Comparison of ENCODE assay signal across 24 cellular contexts in the genomic region with DNA sequence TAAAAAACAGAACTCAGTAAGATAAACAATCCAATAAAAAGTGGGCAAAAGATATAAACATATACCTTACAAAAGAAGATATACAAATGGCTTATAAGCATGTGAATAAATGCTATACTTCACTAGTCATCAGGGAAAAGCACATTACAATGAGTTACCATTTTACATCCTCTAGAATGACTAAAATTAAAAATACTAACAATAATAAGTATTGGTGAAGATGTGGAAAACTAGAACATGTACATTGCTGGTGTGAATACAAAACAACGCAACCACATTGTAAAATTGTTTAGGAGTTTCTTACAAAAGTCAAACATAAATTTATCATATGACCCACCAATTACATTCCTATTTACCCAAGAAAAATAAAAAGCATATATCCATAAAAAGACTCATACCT.
"Had no signal": no experiment of that assay in that cellular context is flagged by ENCODE, and none has a peak within 500 bp of the region (broad histone marks: within the 10 kb centered on the region; RNA-seq: fewer than 3 reads in every experiment).

No MANE protein-coding gene starts in this region.

- H3K27ac ChIP-seq: coronary artery, dorsolateral prefrontal cortex, esophagus muscularis mucosa, foreskin keratinocyte, gastroesophageal sphincter, heart left ventricle, hepatocyte, left lung, lower lobe of right lung had no signal

- DNase-seq: dermis blood vessel endothelial cell; dorsolateral prefrontal cortex; effector CD4-positive, alpha-beta T cell; effector memory CD4-positive, alpha-beta T cell; foreskin keratinocyte; heart left ventricle; hypothalamus; immature natural killer cell; left cardiac atrium; left lung; left ventricle myocardium superior; lower lobe of right lung; mesenchymal stem cell; mucosa of descending colon; naive B cell had no signal

- H3K4me3 Mint-ChIP-seq: immature natural killer cell, mesothelial cell of epicardium, naive B cell had no signal

- H3K36me3 ChIP-seq: esophagus muscularis mucosa, gastroesophageal sphincter, heart left ventricle, left lung, lower lobe of right lung had no signal

- H3K36me3 Mint-ChIP-seq: immature natural killer cell, naive B cell had no signal

- H3K27ac Mint-ChIP-seq: immature natural killer cell, mesothelial cell of epicardium, naive B cell had no signal

- H3K4me1 ChIP-seq: esophagus muscularis mucosa, foreskin keratinocyte, gastroesophageal sphincter, lower lobe of right lung had no signal

- H3K27me3 ChIP-seq: dorsolateral prefrontal cortex, esophagus muscularis mucosa, foreskin keratinocyte, gastroesophageal sphincter, heart left ventricle, hepatocyte, left lung had no signal

- H3K4me2 ChIP-seq: hepatocyte had no signal

- ATAC-seq: foreskin keratinocyte, gastroesophageal sphincter, heart left ventricle, left cardiac atrium, left lung, left ventricle myocardium superior, lower lobe of right lung, mucosa of descending colon had no signal

- H3K4me1 Mint-ChIP-seq: immature natural killer cell, mesothelial cell of epicardium, naive B cell had no signal

- H3K9me3 Mint-ChIP-seq: immature natural killer cell had no signal

- H3K9me3 ChIP-seq: gastroesophageal sphincter, lower lobe of right lung had no signal

- FAIRE-seq: colon, endothelial cell of umbilical vein, frontal cortex, keratinocyte had no signal

- H3K4me3 ChIP-seq: coronary artery, dorsolateral prefrontal cortex, esophagus muscularis mucosa, gastroesophageal sphincter, heart left ventricle, hepatocyte, left lung, lower lobe of right lung, mucosa of descending colon had no signal

- H2AFZ ChIP-seq: hepatocyte had no signal
